Comparison of ENCODE assay signal across 12 cellular contexts in the genomic region with DNA sequence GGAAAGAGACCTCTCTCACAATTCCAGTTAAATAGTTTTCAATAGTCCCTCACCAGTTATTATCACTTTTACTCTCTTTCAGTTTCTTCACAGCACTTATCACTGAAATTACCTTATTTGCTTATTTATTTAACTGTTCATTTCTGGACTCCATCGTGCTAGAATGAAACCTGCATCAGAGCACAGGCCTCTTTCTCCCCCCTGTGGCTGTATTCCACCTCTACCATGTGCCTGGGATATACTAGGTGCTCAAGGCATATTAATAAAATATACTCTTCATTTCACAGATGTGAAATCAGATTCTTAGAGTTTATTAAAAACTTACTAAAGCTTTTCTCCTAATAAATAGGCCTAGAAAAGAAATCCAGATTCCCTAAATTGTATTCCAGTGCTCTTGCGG.
"Had no signal": no experiment of that assay in that cellular context is flagged by ENCODE, and none has a peak within 500 bp of the region (broad histone marks: within the 10 kb centered on the region; RNA-seq: fewer than 3 reads in every experiment).

No MANE protein-coding gene starts in this region.

- H3K9me3 ChIP-seq: body of pancreas, mucosa of descending colon, neutrophil had no signal

- H3K27me3 ChIP-seq: body of pancreas, neutrophil had no signal

- H3K4me3 ChIP-seq: body of pancreas, mucosa of descending colon, skin epidermis had no signal

- ATAC-seq: body of pancreas; esophagus mucosa; left cardiac atrium; mucosa of descending colon; naive thymus-derived CD8-positive, alpha-beta T cell had no signal

- H3K27ac ChIP-seq: body of pancreas, neutrophil had no signal

- DNase-seq: amniotic stem cell; body of pancreas; cerebellar nuclear complex; dermis blood vessel endothelial cell; foreskin fibroblast; glutamatergic neuron; left cardiac atrium; mucosa of descending colon; naive thymus-derived CD8-positive, alpha-beta T cell had no signal

- H3K36me3 ChIP-seq: neutrophil had no signal
